In genomic region chr12:2689879-2690278, GRCh38 we compare ENCODE assay signal across 18 cellular contexts.
A peak's percentile ranks its signal among the peaks of the same experiment; 100 is the strongest.
DNase-seq lines count a peak whose midpoint lies in the region; ATAC-seq and FAIRE-seq lines count a peak whose summit lies in the region.
"Had no signal": no experiment of that assay in that cellular context is flagged by ENCODE, and none has a peak within 500 bp of the region (broad histone marks: within the 10 kb centered on the region; RNA-seq: fewer than 3 reads in every experiment).

No MANE protein-coding gene starts in this region.

- peak overlapping the region; percentile 92 to 100 for H3K4me3 Mint-ChIP-seq in activated T-cell treated with anti-CD3 and anti-CD28 coated beads, Interleukin-2, amount 50 U/mL, for 72 hours
- peak overlapping the region; percentile 53 for H3K4me3 Mint-ChIP-seq in activated T-helper 2 cell treated with anti-CD3 and anti-CD28 coated beads, Interferon-gamma antibody, Interleukin-2, Interleukin-4, amounts not matched to agents 10 μg/mL and 5 μg/mL and 100 μg/mL, durations not matched to agents 14 hours and 24 hours and 36 hours (ENCODE audit: low read depth)
- peak overlapping the region; percentile 11 for H3K4me3 Mint-ChIP-seq in memory B cell

- H3K9me3 Mint-ChIP-seq in activated T-cell treated with anti-CD3 and anti-CD28 coated beads, Interleukin-2, amount 50 U/mL, for 72 hours = no peaks in the 10 kb centered on the region
- no peaks in the 10 kb centered on the region for H3K9me3 Mint-ChIP-seq in activated T-helper 2 cell treated with anti-CD3 and anti-CD28 coated beads, Interferon-gamma antibody, Interleukin-2, Interleukin-4, amounts not matched to agents 10 μg/mL and 5 μg/mL and 100 μg/mL, durations not matched to agents 14 hours and 24 hours and 36 hours
- H3K9me3 Mint-ChIP-seq in memory B cell = no peaks in the 10 kb centered on the region

- peak; percentile 50 for FAIRE-seq in urothelium cell line (lab: Jason Lieb, UNC)
- FAIRE-seq: colon, islet of Langerhans, TTC549 had no signal

- H3K36me3 Mint-ChIP-seq in activated T-cell treated with anti-CD3 and anti-CD28 coated beads, Interleukin-2, amount 50 U/mL, for 72 hours (ENCODE audit: insufficient read depth in 2 of 2) = peaks cover 0 to 2% of the 10 kb centered on the region in 2 donors
- no peaks in the 10 kb centered on the region for H3K36me3 Mint-ChIP-seq in activated T-helper 2 cell treated with anti-CD3 and anti-CD28 coated beads, Interferon-gamma antibody, Interleukin-2, Interleukin-4, amounts not matched to agents 10 μg/mL and 5 μg/mL and 100 μg/mL, durations not matched to agents 14 hours and 24 hours and 36 hours (ENCODE audit: low read depth)
- no peaks in the 10 kb centered on the region for H3K36me3 Mint-ChIP-seq in memory B cell

- peaks cover 11% of the 10 kb centered on the region for H3K27me3 Mint-ChIP-seq in activated T-cell treated with anti-CD3 and anti-CD28 coated beads, Interleukin-2, amount 50 U/mL, for 72 hours (ENCODE audit: low read depth)
- no peaks in the 10 kb centered on the region for H3K27me3 Mint-ChIP-seq in activated T-helper 2 cell treated with anti-CD3 and anti-CD28 coated beads, Interferon-gamma antibody, Interleukin-2, Interleukin-4, amounts not matched to agents 10 μg/mL and 5 μg/mL and 100 μg/mL, durations not matched to agents 14 hours and 24 hours and 36 hours (ENCODE audit: low read depth)
- peaks cover 13% of the 10 kb centered on the region for H3K27me3 Mint-ChIP-seq in memory B cell

- no peak overlapping the region for H3K27ac Mint-ChIP-seq in activated T-cell treated with anti-CD3 and anti-CD28 coated beads, Interleukin-2, amount 50 U/mL, for 72 hours
- H3K27ac Mint-ChIP-seq in activated T-helper 2 cell treated with anti-CD3 and anti-CD28 coated beads, Interferon-gamma antibody, Interleukin-2, Interleukin-4, amounts not matched to agents 10 μg/mL and 5 μg/mL and 100 μg/mL, durations not matched to agents 14 hours and 24 hours and 36 hours = peak overlapping the region; percentile 10
- no peak overlapping the region for H3K27ac Mint-ChIP-seq in memory B cell

- H3K4me1 Mint-ChIP-seq in activated T-cell treated with anti-CD3 and anti-CD28 coated beads, Interleukin-2, amount 50 U/mL, for 72 hours (ENCODE audit: low read depth) = peaks cover 44% of the 10 kb centered on the region
- peaks cover 29% of the 10 kb centered on the region for H3K4me1 Mint-ChIP-seq in activated T-helper 2 cell treated with anti-CD3 and anti-CD28 coated beads, Interferon-gamma antibody, Interleukin-2, Interleukin-4, amounts not matched to agents 10 μg/mL and 5 μg/mL and 100 μg/mL, durations not matched to agents 14 hours and 24 hours and 36 hours (ENCODE audit: low read depth)
- peaks cover 14% of the 10 kb centered on the region for H3K4me1 Mint-ChIP-seq in memory B cell

- intact Hi-C loops in activated T-helper 2 cell treated with anti-CD3 and anti-CD28 coated beads, Interferon-gamma antibody, Interleukin-2, Interleukin-4, amounts not matched to agents 10 μg/mL and 5 μg/mL and 100 μg/mL, durations not matched to agents 14 hours and 24 hours and 36 hours (cut with micrococcal nuclease) = loop anchor here (5.0 to 10.0 kb wide), 2 partner anchors 62 to 185 kb away; partner anchors contain the start of genes FOXM1 and RHNO1

- DNase-seq in activated T-cell treated with anti-CD3 and anti-CD28 coated beads, Interleukin-2, amount 50 U/mL, for 72 hours = no peak
- DNase-seq in activated T-cell treated with anti-CD3 and anti-CD28 coated beads, Interleukin-2, amount 50 U/mL, for 48 hours = no peak
- DNase-seq in activated T-helper 2 cell treated with anti-CD3 and anti-CD28 coated beads, Interferon-gamma antibody, Interleukin-2, Interleukin-4, amounts not matched to agents 10 μg/mL and 5 μg/mL and 100 μg/mL, durations not matched to agents 14 hours and 24 hours and 36 hours (ENCODE audit: low spot score) = no peak
- DNase-seq in memory B cell (ENCODE audit: low spot score in 2 of 2) (no peak), urothelium cell line (ENCODE audit: low spot score) (no peak), NCI-H187 (lab: John Stamatoyannopoulos, UW) (no peak), CD1c-positive myeloid dendritic cell (ENCODE audit: extremely low spot score) (no peak)
- DNase-seq: anterior cingulate cortex; GF-D8; midbrain; NCI-H146; NCI-H446 treated with DMSO at 0.1 percent for 48 hours; stimulated activated CD4-positive, alpha-beta T cell treated with anti-CD3 and anti-CD28 coated beads, Interleukin-4, amount 100 ng/mL, for 4 hours had no signal

- no peak for ATAC-seq in activated T-cell treated with anti-CD3 and anti-CD28 coated beads, Interleukin-2, amount 50 U/mL, for 72 hours (replicated peaks in 1 of 2)
- ATAC-seq in memory B cell (ENCODE audit: low read depth) (no peak), GM18909 (IDR thresholded peaks at IDR 0.05; ENCODE audit: poor library complexity, unreplicated experiment) (no peak)
- ATAC-seq: HCT116 had no signal

Comparison
In these comparisons a context has a peak if more than half of its experiments do, and no peak if none do; other contexts are left out.
1. H3K4me3 Mint-ChIP-seq: peak in every context shown above with its lines; median percentile 96 in activated T-cell treated with anti-CD3 and anti-CD28 coated beads, Interleukin-2, amount 50 U/mL, for 72 hours; 53 in activated T-helper 2 cell treated with anti-CD3 and anti-CD28 coated beads, Interferon-gamma antibody, Interleukin-2, Interleukin-4, amounts not matched to agents 10 μg/mL and 5 μg/mL and 100 μg/mL, durations not matched to agents 14 hours and 24 hours and 36 hours; 11 in memory B cell.